ENCODE assay signal across 28 cellular contexts in the genomic region with DNA sequence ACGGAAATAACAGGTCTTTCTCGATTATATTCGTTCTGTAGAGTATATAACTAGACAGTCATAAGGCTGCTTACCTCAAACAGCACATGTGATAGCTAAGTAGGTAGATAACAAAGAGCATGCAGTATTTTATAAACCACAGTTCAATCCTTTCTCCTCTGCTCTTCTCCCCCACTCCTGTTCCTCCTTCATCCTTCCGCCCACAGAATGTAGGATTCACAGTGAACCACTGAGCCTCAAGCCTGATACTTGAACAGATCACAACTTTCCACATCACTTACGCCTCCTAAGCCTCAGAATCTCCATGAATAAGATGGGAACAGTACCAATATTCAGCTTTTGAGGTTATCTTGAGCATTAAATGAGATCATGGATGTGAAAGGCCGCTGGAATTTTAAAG. TPM values are rescaled to one million over a fixed set of nuclear protein-coding genes. Genes with fewer than 3 reads are reported as not detected.
"Had no signal": no experiment of that assay in that cellular context is flagged by ENCODE, and none has a peak within 500 bp of the region (broad histone marks: within the 10 kb centered on the region; RNA-seq: fewer than 3 reads in every experiment).

No MANE protein-coding gene starts in this region.

- H3K36me3 ChIP-seq: ascending aorta, cardiac muscle cell had no signal

- H3K4me1 ChIP-seq: ascending aorta had no signal

- H3K27me3 ChIP-seq: ascending aorta, cardiac muscle cell had no signal

- DNase-seq: activated B cell treated with CpG ODN at 0.5 μM for 24 hours; activated CD4-positive, alpha-beta memory T cell treated with anti-CD3 and anti-CD28 coated beads for 36 hours; activated CD4-positive, alpha-beta T cell treated with anti-CD3 and anti-CD28 coated beads for 4 hours; activated CD4-positive, alpha-beta T cell treated with anti-CD3 and anti-CD28 coated beads, Interleukin-2, amount 10 ng/mL, durations not matched to agents 24 days and 14 days; activated CD4-positive, alpha-beta T cell treated with anti-CD3 and anti-CD28 coated beads, Interleukin-2, amount 50 U/mL, for 1 hour; activated CD4-positive, alpha-beta T cell treated with anti-CD3 and anti-CD28 coated beads, Interleukin-2, amount 50 U/mL, for 4 hours; activated CD4-positive, CD25-positive, alpha-beta regulatory T cell treated with anti-CD3 and anti-CD28 coated beads, Interleukin-2, amount 50 U/mL, for 72 hours; activated CD8-positive, alpha-beta memory T cell treated with anti-CD3 and anti-CD28 coated beads, Interleukin-2, amount 50 U/mL, for 4 hours; activated CD8-positive, alpha-beta T cell treated with anti-CD3 and anti-CD28 coated beads for 36 hours; activated effector memory CD4-positive, alpha-beta T cell treated with anti-CD3 and anti-CD28 coated beads, Interleukin-2, amount 50 U/mL, for 16 hours; activated gamma-delta T cell treated with Interleukin-2 at 50 U/mL for 16 hours; activated naive CD4-positive, alpha-beta T cell; activated naive CD4-positive, alpha-beta T cell treated with anti-CD3 and anti-CD28 coated beads for 36 hours; activated naive CD8-positive, alpha-beta T cell treated with anti-CD3 and anti-CD28 coated beads, Interleukin-2, amount 10 ng/mL, durations not matched to agents 7 days and 5 days; activated naive CD8-positive, alpha-beta T cell treated with anti-CD3 and anti-CD28 coated beads, Interleukin-2, amount 50 U/mL, for 24 hours; activated T-cell treated with anti-CD3 and anti-CD28 coated beads for 4 hours; activated T-cell treated with anti-CD3 and anti-CD28 coated beads, Interleukin-2, amount 50 U/mL, for 1 hour; activated T-cell treated with anti-CD3 and anti-CD28 coated beads, Interleukin-2, amount 50 U/mL, for 4 hours; activated T-cell treated with anti-CD3 and anti-CD28 coated beads, Interleukin-2, amount 50 U/mL, for 72 hours; amygdala; anterior cingulate cortex; cerebellar nuclear complex; T-helper 2 cell; T-helper 9 cell had no signal

- ATAC-seq: activated CD8-positive, alpha-beta T cell treated with anti-CD3 and anti-CD28 coated beads for 36 hours; activated naive CD8-positive, alpha-beta T cell treated with anti-CD3 and anti-CD28 coated beads, Interleukin-2, amount 50 U/mL, for 24 hours; activated T-cell treated with anti-CD3 and anti-CD28 coated beads, Interleukin-2, amount 50 U/mL, for 4 hours; activated T-cell treated with anti-CD3 and anti-CD28 coated beads, Interleukin-2, amount 50 U/mL, for 72 hours; activated T-helper 17 cell treated with anti-CD3 and anti-CD28 coated beads, Interleukin-2, amount 50 U/mL, for 72 hours had no signal

- H3K9me3 ChIP-seq: ascending aorta had no signal

- H3K4me3 ChIP-seq: ascending aorta, cardiac muscle cell had no signal

- H3K27ac ChIP-seq: ascending aorta, cardiac muscle cell, VCaP had no signal

RNA-seq across cellular contexts. Expression of gene MTFR2, which starts 33.6 kb away (rescaled TPM):
- total RNA-seq: ascending aorta had no signal
